Comparison of ENCODE assay signal across 1 cellular context in the genomic region with DNA sequence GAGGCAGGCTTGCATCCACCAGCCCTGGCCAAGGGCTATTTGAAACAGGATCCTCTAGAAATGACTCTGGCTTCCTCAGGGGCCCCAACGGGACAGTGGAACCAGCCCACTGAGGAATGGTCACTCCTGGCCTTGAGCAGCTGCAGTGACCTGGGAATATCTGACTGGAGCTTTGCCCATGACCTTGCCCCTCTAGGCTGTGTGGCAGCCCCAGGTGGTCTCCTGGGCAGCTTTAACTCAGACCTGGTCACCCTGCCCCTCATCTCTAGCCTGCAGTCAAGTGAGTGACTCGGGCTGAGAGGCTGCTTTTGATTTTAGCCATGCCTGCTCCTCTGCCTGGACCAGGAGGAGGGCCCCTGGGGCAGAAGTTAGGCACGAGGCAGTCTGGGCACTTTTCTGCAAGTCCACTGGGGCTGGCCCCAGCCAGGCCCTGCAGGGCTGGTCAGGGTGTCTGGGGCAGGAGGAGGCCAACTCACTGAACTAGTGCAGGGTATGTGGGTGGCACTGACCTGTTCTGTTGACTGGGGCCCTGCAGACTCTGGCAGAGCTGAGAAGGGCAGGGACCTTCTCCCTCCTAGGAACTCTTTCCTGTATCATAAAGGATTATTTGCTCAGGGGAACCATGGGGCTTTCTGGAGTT.
TF ChIP-seq lines count a peak whose summit lies in the region.

No MANE protein-coding gene starts in this region.

TF ChIP-seq in IMR-90, 13 proteins besides CTCF, POLR2A, EP300 and RAD21:
- no peak for TF ChIP-seq CEBPB (IDR thresholded peaks at IDR 0.05; ENCODE audit: low read depth, low read length)
- no peak for TF ChIP-seq FOS (IDR thresholded peaks at IDR 0.05; ENCODE audit: low read depth, low read length)
- no peak for TF ChIP-seq MAZ (IDR thresholded peaks at IDR 0.05; ENCODE audit: borderline replicate concordance, low read depth, low read length)
- no peak for TF ChIP-seq SMC3 (IDR thresholded peaks at IDR 0.05; ENCODE audit: low read depth, low read length)
- TF ChIP-seq, protein P1, sequence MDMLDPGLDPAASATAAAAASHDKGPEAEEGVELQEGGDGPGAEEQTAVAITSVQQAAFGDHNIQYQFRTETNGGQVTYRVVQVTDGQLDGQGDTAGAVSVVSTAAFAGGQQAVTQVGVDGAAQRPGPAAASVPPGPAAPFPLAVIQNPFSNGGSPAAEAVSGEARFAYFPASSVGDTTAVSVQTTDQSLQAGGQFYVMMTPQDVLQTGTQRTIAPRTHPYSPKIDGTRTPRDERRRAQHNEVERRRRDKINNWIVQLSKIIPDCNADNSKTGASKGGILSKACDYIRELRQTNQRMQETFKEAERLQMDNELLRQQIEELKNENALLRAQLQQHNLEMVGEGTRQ (IDR thresholded peaks at IDR 0.05; ENCODE audit: low read depth, low read length): no peak
- no peak for TF ChIP-seq RCOR1 (IDR thresholded peaks at IDR 0.05; ENCODE audit: insufficient replicate concordance, low read length)
- no peak for TF ChIP-seq MAFK (IDR thresholded peaks at IDR 0.05; ENCODE audit: low read depth, low read length)
- TF ChIP-seq, protein P2, sequence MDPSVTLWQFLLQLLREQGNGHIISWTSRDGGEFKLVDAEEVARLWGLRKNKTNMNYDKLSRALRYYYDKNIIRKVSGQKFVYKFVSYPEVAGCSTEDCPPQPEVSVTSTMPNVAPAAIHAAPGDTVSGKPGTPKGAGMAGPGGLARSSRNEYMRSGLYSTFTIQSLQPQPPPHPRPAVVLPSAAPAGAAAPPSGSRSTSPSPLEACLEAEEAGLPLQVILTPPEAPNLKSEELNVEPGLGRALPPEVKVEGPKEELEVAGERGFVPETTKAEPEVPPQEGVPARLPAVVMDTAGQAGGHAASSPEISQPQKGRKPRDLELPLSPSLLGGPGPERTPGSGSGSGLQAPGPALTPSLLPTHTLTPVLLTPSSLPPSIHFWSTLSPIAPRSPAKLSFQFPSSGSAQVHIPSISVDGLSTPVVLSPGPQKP (IDR thresholded peaks at IDR 0.05; ENCODE audit: borderline replicate concordance, low read depth, low read length): no peak
- no peak for TF ChIP-seq NFE2L2 (IDR thresholded peaks at IDR 0.05; ENCODE audit: low read depth, low read length)
- no peak for TF ChIP-seq BHLHE40 (IDR thresholded peaks at IDR 0.05; ENCODE audit: low read depth, low read length)
- TF ChIP-seq RFX5 (IDR thresholded peaks at IDR 0.05; ENCODE audit: low read depth, low read length): no peak
- no peak for TF ChIP-seq MXI1 (IDR thresholded peaks at IDR 0.05; ENCODE audit: borderline replicate concordance, low read depth, low read length)
TF ChIP-seq in IMR-90: peak in this region for 0.
